ENCODE assay signal across 17 cellular contexts in genomic region chr4:17490575-17491059, GRCh38. TPM values are rescaled to one million over a fixed set of nuclear protein-coding genes. Genes with fewer than 3 reads are reported as not detected.
DNase-seq lines count a peak whose midpoint lies in the region; ATAC-seq and TF ChIP-seq lines count a peak whose summit lies in the region.
"Had no signal": no experiment of that assay in that cellular context is flagged by ENCODE, and none has a peak within 500 bp of the region (broad histone marks: within the 10 kb centered on the region; RNA-seq: fewer than 3 reads in every experiment).

No MANE protein-coding gene starts in this region.

- H3K4me3 Mint-ChIP-seq in activated T-helper 2 cell treated with anti-CD3 and anti-CD28 coated beads, Interferon-gamma antibody, Interleukin-2, Interleukin-4, amounts not matched to agents 10 μg/mL and 5 μg/mL and 100 μg/mL, durations not matched to agents 14 hours and 24 hours and 36 hours (ENCODE audit: low read depth) = no peak overlapping the region

- H3K36me3 Mint-ChIP-seq in activated T-helper 2 cell treated with anti-CD3 and anti-CD28 coated beads, Interferon-gamma antibody, Interleukin-2, Interleukin-4, amounts not matched to agents 10 μg/mL and 5 μg/mL and 100 μg/mL, durations not matched to agents 14 hours and 24 hours and 36 hours (ENCODE audit: low read depth) = peaks cover 38% of the 10 kb centered on the region

- TF ChIP-seq CTCF in BE2C (IDR thresholded peaks at IDR 0.05; ENCODE audit: low read depth, low read length) = no peak

- no peaks in the 10 kb centered on the region for H3K27me3 Mint-ChIP-seq in activated T-helper 2 cell treated with anti-CD3 and anti-CD28 coated beads, Interferon-gamma antibody, Interleukin-2, Interleukin-4, amounts not matched to agents 10 μg/mL and 5 μg/mL and 100 μg/mL, durations not matched to agents 14 hours and 24 hours and 36 hours (ENCODE audit: low read depth)

- intact Hi-C loops in activated T-helper 2 cell treated with anti-CD3 and anti-CD28 coated beads, Interferon-gamma antibody, Interleukin-2, Interleukin-4, amounts not matched to agents 10 μg/mL and 5 μg/mL and 100 μg/mL, durations not matched to agents 14 hours and 24 hours and 36 hours (cut with micrococcal nuclease) = no loop called here

- H3K27me3 ChIP-seq in BE2C = no peaks in the 10 kb centered on the region
- H3K27me3 ChIP-seq: testis had no signal

- H3K36me3 ChIP-seq in BE2C = peaks cover 74% of the 10 kb centered on the region

- DNase-seq in BE2C = peak; percentile 85
- DNase-seq in HuH-7.5 (ENCODE audit: low spot score) = peak; percentile 79
- DNase-seq in lung microvascular endothelial cell (ENCODE audit: low read depth in 2 of 2) = peak; percentile 64 to 84
- no peak for DNase-seq in hippocampal formation (lab: John Stamatoyannopoulos, UW)
- DNase-seq in activated T-helper 2 cell treated with anti-CD3 and anti-CD28 coated beads, Interferon-gamma antibody, Interleukin-2, Interleukin-4, amounts not matched to agents 10 μg/mL and 5 μg/mL and 100 μg/mL, durations not matched to agents 14 hours and 24 hours and 36 hours (ENCODE audit: low spot score) = no peak
- no peak for DNase-seq in activated CD8-positive, alpha-beta memory T cell treated with anti-CD3 and anti-CD28 coated beads for 24 hours
- DNase-seq: activated CD4-positive, CD25-positive, alpha-beta regulatory T cell; DMS79 treated with DMSO at 0.1 percent for 48 hours; mesenchymal stem cell; PC-3; stimulated activated CD4-positive, alpha-beta T cell treated with anti-CD3 and anti-CD28 coated beads, Interleukin-12 subunit alpha, Interleukin-12 subunit beta, amount 100 ng/mL, for 4 hours; testis had no signal

- peaks cover 60% of the 10 kb centered on the region for H3K4me1 ChIP-seq in BE2C
- H3K4me1 ChIP-seq: testis had no signal

- ATAC-seq in SK-N-SH treated with all-trans-retinoic acid at 6 μM for 48 hours = peak; percentile 83
- ATAC-seq in HG02938 (IDR thresholded peaks at IDR 0.05; ENCODE audit: unreplicated experiment) = no peak
- ATAC-seq: HCT116, PC-3 had no signal

- no peaks in the 10 kb centered on the region for H3K9me3 ChIP-seq in BE2C
- H3K9me3 ChIP-seq: testis had no signal

- H3K4me3 ChIP-seq in BE2C (ENCODE audit: low read depth, low read length) = peak overlapping the region; percentile 34
- H3K4me3 ChIP-seq: coronary artery, testis had no signal

- peaks cover 9% of the 10 kb centered on the region for H3K4me1 Mint-ChIP-seq in activated T-helper 2 cell treated with anti-CD3 and anti-CD28 coated beads, Interferon-gamma antibody, Interleukin-2, Interleukin-4, amounts not matched to agents 10 μg/mL and 5 μg/mL and 100 μg/mL, durations not matched to agents 14 hours and 24 hours and 36 hours (ENCODE audit: low read depth)

- H3K27ac Mint-ChIP-seq in activated T-helper 2 cell treated with anti-CD3 and anti-CD28 coated beads, Interferon-gamma antibody, Interleukin-2, Interleukin-4, amounts not matched to agents 10 μg/mL and 5 μg/mL and 100 μg/mL, durations not matched to agents 14 hours and 24 hours and 36 hours = no peak overlapping the region

- no peaks in the 10 kb centered on the region for H3K9me3 Mint-ChIP-seq in activated T-helper 2 cell treated with anti-CD3 and anti-CD28 coated beads, Interferon-gamma antibody, Interleukin-2, Interleukin-4, amounts not matched to agents 10 μg/mL and 5 μg/mL and 100 μg/mL, durations not matched to agents 14 hours and 24 hours and 36 hours

TF ChIP-seq in SK-N-SH treated with all-trans-retinoic acid at 6 μM for 48 hours, 23 proteins besides CTCF, POLR2A, EP300 and RAD21 (continues in another document):
- peak; percentile 97 for TF ChIP-seq GLIS3 (CRISPR knock-in tag; IDR thresholded peaks at IDR 0.05)
- TF ChIP-seq SNAI2 (CRISPR knock-in tag; IDR thresholded peaks at IDR 0.05) = peak; percentile 99
- TF ChIP-seq ESRRG (CRISPR knock-in tag; IDR thresholded peaks at IDR 0.05) = peak; percentile 68; the same call in 1 of the 2 replicates
- peak; percentile 99 for TF ChIP-seq TCF4 (CRISPR knock-in tag; IDR thresholded peaks at IDR 0.05; ENCODE audit: borderline replicate concordance)
- TF ChIP-seq, protein P1, sequence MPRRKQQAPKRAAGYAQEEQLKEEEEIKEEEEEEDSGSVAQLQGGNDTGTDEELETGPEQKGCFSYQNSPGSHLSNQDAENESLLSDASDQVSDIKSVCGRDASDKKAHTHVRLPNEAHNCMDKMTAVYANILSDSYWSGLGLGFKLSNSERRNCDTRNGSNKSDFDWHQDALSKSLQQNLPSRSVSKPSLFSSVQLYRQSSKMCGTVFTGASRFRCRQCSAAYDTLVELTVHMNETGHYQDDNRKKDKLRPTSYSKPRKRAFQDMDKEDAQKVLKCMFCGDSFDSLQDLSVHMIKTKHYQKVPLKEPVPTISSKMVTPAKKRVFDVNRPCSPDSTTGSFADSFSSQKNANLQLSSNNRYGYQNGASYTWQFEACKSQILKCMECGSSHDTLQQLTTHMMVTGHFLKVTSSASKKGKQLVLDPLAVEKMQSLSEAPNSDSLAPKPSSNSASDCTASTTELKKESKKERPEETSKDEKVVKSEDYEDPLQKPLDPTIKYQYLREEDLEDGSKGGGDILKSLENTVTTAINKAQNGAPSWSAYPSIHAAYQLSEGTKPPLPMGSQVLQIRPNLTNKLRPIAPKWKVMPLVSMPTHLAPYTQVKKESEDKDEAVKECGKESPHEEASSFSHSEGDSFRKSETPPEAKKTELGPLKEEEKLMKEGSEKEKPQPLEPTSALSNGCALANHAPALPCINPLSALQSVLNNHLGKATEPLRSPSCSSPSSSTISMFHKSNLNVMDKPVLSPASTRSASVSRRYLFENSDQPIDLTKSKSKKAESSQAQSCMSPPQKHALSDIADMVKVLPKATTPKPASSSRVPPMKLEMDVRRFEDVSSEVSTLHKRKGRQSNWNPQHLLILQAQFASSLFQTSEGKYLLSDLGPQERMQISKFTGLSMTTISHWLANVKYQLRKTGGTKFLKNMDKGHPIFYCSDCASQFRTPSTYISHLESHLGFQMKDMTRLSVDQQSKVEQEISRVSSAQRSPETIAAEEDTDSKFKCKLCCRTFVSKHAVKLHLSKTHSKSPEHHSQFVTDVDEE (CRISPR knock-in tag; IDR thresholded peaks at IDR 0.05) = peak; percentile 88
- TF ChIP-seq ZNF565 (CRISPR knock-in tag; conservative IDR thresholded peaks at IDR 0.05; ENCODE audit: low read depth) = peak; percentile 80
- TF ChIP-seq ZC3H10 (CRISPR knock-in tag; IDR thresholded peaks at IDR 0.05) = no peak
- no peak for TF ChIP-seq CSDC2 (CRISPR knock-in tag; IDR thresholded peaks at IDR 0.05)
- TF ChIP-seq ZFP3 (CRISPR knock-in tag; IDR thresholded peaks at IDR 0.05) = peak; percentile 82
- no peak for TF ChIP-seq RARB (CRISPR knock-in tag; IDR thresholded peaks at IDR 0.05)
- no peak for TF ChIP-seq BACH2 (CRISPR knock-in tag; IDR thresholded peaks at IDR 0.05; ENCODE audit: borderline replicate concordance)
- no peak for TF ChIP-seq ARNTL (CRISPR knock-in tag; IDR thresholded peaks at IDR 0.05; ENCODE audit: borderline replicate concordance, low read depth)
- no peak; the same call in 1 of the 2 replicates for TF ChIP-seq ZFP30 (CRISPR knock-in tag; IDR thresholded peaks at IDR 0.05)
- no peak for TF ChIP-seq OSR1 (CRISPR knock-in tag; IDR thresholded peaks at IDR 0.05)
- TF ChIP-seq PATZ1 (CRISPR knock-in tag; IDR thresholded peaks at IDR 0.05; ENCODE audit: borderline replicate concordance) = 0 out of 2 replicates have a peak, but pooled peaks have one; percentile 78
- TF ChIP-seq, protein P2, sequence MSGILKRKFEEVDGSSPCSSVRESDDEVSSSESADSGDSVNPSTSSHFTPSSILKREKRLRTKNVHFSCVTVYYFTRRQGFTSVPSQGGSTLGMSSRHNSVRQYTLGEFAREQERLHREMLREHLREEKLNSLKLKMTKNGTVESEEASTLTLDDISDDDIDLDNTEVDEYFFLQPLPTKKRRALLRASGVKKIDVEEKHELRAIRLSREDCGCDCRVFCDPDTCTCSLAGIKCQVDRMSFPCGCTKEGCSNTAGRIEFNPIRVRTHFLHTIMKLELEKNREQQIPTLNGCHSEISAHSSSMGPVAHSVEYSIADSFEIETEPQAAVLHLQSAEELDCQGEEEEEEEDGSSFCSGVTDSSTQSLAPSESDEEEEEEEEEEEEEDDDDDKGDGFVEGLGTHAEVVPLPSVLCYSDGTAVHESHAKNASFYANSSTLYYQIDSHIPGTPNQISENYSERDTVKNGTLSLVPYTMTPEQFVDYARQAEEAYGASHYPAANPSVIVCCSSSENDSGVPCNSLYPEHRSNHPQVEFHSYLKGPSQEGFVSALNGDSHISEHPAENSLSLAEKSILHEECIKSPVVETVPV (CRISPR knock-in tag; IDR thresholded peaks at IDR 0.05) = peak; percentile 94
- TF ChIP-seq ZNF70 (CRISPR knock-in tag; IDR thresholded peaks at IDR 0.05) = 0 out of 2 replicates have a peak, but pooled peaks have one; percentile 32
- peak; percentile 95 for TF ChIP-seq ISL1 (CRISPR knock-in tag; IDR thresholded peaks at IDR 0.05)

RNA-seq across cellular contexts. Expression of gene QDPR, which starts 21.3 kb away (rescaled TPM):
- polyA plus RNA-seq in BE2C (2012; ENCODE audit: insufficient read depth, insufficient read length, low read depth) = 203 TPM
- 10.5 and 12.7 TPM in 2 replicates for total RNA-seq in lung microvascular endothelial cell
- total RNA-seq in activated T-helper 2 cell treated with anti-CD3 and anti-CD28 coated beads, Interferon-gamma antibody, Interleukin-2, Interleukin-4, amounts not matched to agents 10 μg/mL and 5 μg/mL and 100 μg/mL, durations not matched to agents 14 hours and 24 hours and 36 hours = 28.2 and 34.3 TPM in 2 replicates

RNA-seq across cellular contexts. Expression of gene CLRN2, which starts 24.3 kb away (rescaled TPM):
- not detected for polyA plus RNA-seq in BE2C (2012; ENCODE audit: insufficient read depth, insufficient read length, low read depth)
- not detected in 2 replicates for total RNA-seq in lung microvascular endothelial cell
- total RNA-seq in activated T-helper 2 cell treated with anti-CD3 and anti-CD28 coated beads, Interferon-gamma antibody, Interleukin-2, Interleukin-4, amounts not matched to agents 10 μg/mL and 5 μg/mL and 100 μg/mL, durations not matched to agents 14 hours and 24 hours and 36 hours = not detected in 2 replicates
- total RNA-seq: M059J, PC-3, testis had no signal

Comparison
In these comparisons a context has a peak if more than half of its experiments do, and no peak if none do; other contexts are left out.
1. DNase-seq: peak in BE2C (single experiment), HuH-7.5 (single experiment) and lung microvascular endothelial cell (2 of 2); none in hippocampal formation (0 of 2), activated T-helper 2 cell treated with anti-CD3 and anti-CD28 coated beads, Interferon-gamma antibody, Interleukin-2, Interleukin-4, amounts not matched to agents 10 μg/mL and 5 μg/mL and 100 μg/mL, durations not matched to agents 14 hours and 24 hours and 36 hours (single experiment) and activated CD8-positive, alpha-beta memory T cell treated with anti-CD3 and anti-CD28 coated beads for 24 hours (single experiment).